19 cellular contexts compared by ENCODE assay signal in the genomic region with DNA sequence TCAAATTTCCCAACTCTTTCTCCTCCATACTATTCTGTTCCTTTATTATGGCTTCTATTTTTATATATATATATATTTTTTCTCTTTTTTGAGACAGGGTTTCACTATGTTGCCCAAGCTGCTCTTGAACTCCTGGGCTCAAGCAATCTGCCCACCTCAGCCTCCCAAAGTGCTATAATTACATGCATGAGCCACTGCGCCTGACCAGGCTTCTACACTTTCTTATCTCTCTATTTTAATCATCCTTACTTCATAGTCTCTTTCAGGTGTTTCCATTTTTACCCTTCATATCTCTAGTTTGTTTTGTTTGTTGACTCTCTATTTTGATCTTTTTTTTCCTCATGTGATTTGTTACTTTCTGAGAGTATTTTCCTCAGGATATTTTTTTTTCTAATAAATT.
"Had no signal": no experiment of that assay in that cellular context is flagged by ENCODE, and none has a peak within 500 bp of the region (broad histone marks: within the 10 kb centered on the region; RNA-seq: fewer than 3 reads in every experiment).

No MANE protein-coding gene starts in this region.

- H3K9ac ChIP-seq: SK-N-SH had no signal

- DNase-seq: KBM-7, MV-4-11, NCI-H1048, NCI-H1105, NCI-H1417, NCI-H1436 treated with DMSO at 0.1 percent for 48 hours, NCI-H1694, NCI-H1930, NCI-H2081, NCI-H2107, NCI-H2227 treated with DMSO at 0.1 percent for 48 hours, NCI-H524, NCI-H526 treated with DMSO at 0.1 percent for 48 hours, NCI-H748 treated with DMSO at 0.1 percent for 48 hours, PC-3, SHP77, SK-N-SH had no signal

- H3K27ac ChIP-seq: RWPE1 had no signal

- ATAC-seq: Panc1, PC-3 had no signal

- H3K9me3 ChIP-seq: SK-N-SH had no signal

- H3K4me2 ChIP-seq: SK-N-SH had no signal
